In the genomic region with DNA sequence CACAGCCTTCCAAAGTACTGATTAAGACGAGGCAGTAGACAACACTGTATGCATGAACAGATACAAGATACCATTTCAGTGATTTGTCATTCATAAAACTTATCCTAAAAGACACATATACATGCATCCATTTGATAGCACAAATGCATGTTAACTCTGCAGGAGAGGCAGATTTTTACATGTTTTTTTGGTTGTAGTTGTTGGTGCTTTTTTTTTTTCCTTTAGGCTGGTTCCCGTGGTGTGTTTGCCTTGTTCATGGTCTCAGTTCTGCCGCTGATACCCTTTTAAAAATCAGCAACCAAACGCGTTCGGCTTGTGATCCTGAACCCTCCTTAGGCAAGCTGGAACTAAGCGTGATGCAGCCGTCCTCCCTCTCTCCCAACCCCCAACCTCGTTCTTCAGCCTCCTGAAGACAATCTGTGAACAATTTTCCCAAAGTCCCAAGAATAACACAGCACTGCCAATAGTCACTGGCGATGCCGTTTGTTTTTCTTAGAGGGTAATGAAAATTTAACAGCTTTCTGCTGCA, we compare ENCODE assay signal across 9 cellular contexts. TPM values are rescaled to one million over a fixed set of nuclear protein-coding genes. Genes with fewer than 3 reads are reported as not detected.
A peak's percentile ranks its signal among the peaks of the same experiment; 100 is the strongest.
DNase-seq lines count a peak whose midpoint lies in the region; ATAC-seq and TF ChIP-seq lines count a peak whose summit lies in the region.
"Had no signal": no experiment of that assay in that cellular context is flagged by ENCODE, and none has a peak within 500 bp of the region (broad histone marks: within the 10 kb centered on the region; RNA-seq: fewer than 3 reads in every experiment).

No MANE protein-coding gene starts in this region.

- H3K27ac ChIP-seq in VCaP = peak overlapping the region; percentile 54; the same call in 1 of the 2 replicates

- intact Hi-C loops in left cardiac atrium (cut with DNase I) = loop anchor here in 1 of 2 donors (2.0 to 5.0 kb wide), 2 partner anchors 694 to 749 kb away; no protein-coding TSS in a partner anchor

- DNase-seq in left cardiac atrium = peak; percentile 25
- no peak for DNase-seq in retinal pigment epithelial cell (ENCODE audit: low read depth)
- DNase-seq in amniotic stem cell (lab: John Stamatoyannopoulos, UW) = no peak
- DNase-seq in CD1c-positive myeloid dendritic cell (ENCODE audit: extremely low spot score) = no peak
- no peak for DNase-seq in GF-D8 (lab: John Stamatoyannopoulos, UW)
- DNase-seq: activated CD4-positive, alpha-beta T cell treated with anti-CD3 and anti-CD28 coated beads, Interleukin-2, amount 50 U/mL, for 1 hour had no signal

- ATAC-seq in left cardiac atrium (peak in 1 of 2 donors; percentile 24), HG03025 (IDR thresholded peaks at IDR 0.05; ENCODE audit: low FRiP score, unreplicated experiment) (no peak)

- peak overlapping the region; percentile 54; the same call in 1 of the 2 replicates for H3K4me3 ChIP-seq in GM08714 (ENCODE audit: low read length)
- peak overlapping the region; percentile 86 for H3K4me3 ChIP-seq in retinal pigment epithelial cell (ENCODE audit: low read length)

- TF ChIP-seq CTCF in VCaP (conservative IDR thresholded peaks at IDR 0.05) (no peak), retinal pigment epithelial cell (conservative IDR thresholded peaks at IDR 0.05; ENCODE audit: low read depth, low read length) (no peak)

RNA-seq across cellular contexts. Expression of a gene that starts 1.2 kb away (rescaled TPM):
- total RNA-seq in left cardiac atrium = 10 to 100 TPM in 1 of 2 donors, 1 to 10 TPM in 1; 9.4 to 15.3 TPM
